Comparison of ENCODE assay signal across 11 cellular contexts in genomic region chr5:148910686-148911361, GRCh38.
DNase-seq lines count a peak whose midpoint lies in the region; ATAC-seq, FAIRE-seq and TF ChIP-seq lines count a peak whose summit lies in the region.
"Had no signal": no experiment of that assay in that cellular context is flagged by ENCODE, and none has a peak within 500 bp of the region (broad histone marks: within the 10 kb centered on the region; RNA-seq: fewer than 3 reads in every experiment).

No MANE protein-coding gene starts in this region.

- H3K9me3 ChIP-seq in liver (ENCODE audit: control insufficient read depth in 4 of 4, low read length in 3 of 4) (no peaks in the 10 kb centered on the region), HepG2 (ENCODE audit: low read length) (no peaks in the 10 kb centered on the region)
- H3K9me3 ChIP-seq: BLaER1 had no signal

- no peak overlapping the region for H3K4me2 ChIP-seq in HepG2 (ENCODE audit: low read depth, low read length)
- H3K4me2 ChIP-seq: BLaER1 had no signal

- no peaks in the 10 kb centered on the region for H3K9me3 Mint-ChIP-seq in activated CD4-positive, alpha-beta memory T cell treated with anti-CD3 and anti-CD28 coated beads for 36 hours
- no peaks in the 10 kb centered on the region for H3K9me3 Mint-ChIP-seq in activated CD8-positive, alpha-beta T cell treated with anti-CD3 and anti-CD28 coated beads for 36 hours

- no peak overlapping the region for H3K4me3 ChIP-seq in liver (ENCODE audit: low read depth in 1 of 3, low read length in 3 of 3)
- no peak overlapping the region for H3K4me3 ChIP-seq in HepG2 (replicated peaks in 1 of 3; ENCODE audit: insufficient read depth in 1 of 3, low read depth in 2 of 3, low read length in 3 of 3)
- H3K4me3 ChIP-seq: BLaER1 had no signal

- no peaks in the 10 kb centered on the region for H3K27me3 ChIP-seq in liver (ENCODE audit: control insufficient read depth in 4 of 4, insufficient read depth in 4 of 4, low read length in 3 of 4)
- no peaks in the 10 kb centered on the region for H3K27me3 ChIP-seq in HepG2 (ENCODE audit: control insufficient read depth in 1 of 2, insufficient read depth in 2 of 2, low read length in 2 of 2)
- H3K27me3 ChIP-seq: BLaER1 had no signal

- no peaks in the 10 kb centered on the region for H3K27me3 Mint-ChIP-seq in activated CD4-positive, alpha-beta memory T cell treated with anti-CD3 and anti-CD28 coated beads for 36 hours
- peaks cover 1% of the 10 kb centered on the region for H3K27me3 Mint-ChIP-seq in activated CD8-positive, alpha-beta T cell treated with anti-CD3 and anti-CD28 coated beads for 36 hours

- H2AFZ ChIP-seq in HepG2 (ENCODE audit: low read length), result no peak overlapping the region

- no peaks in the 10 kb centered on the region for H3K36me3 Mint-ChIP-seq in activated CD4-positive, alpha-beta memory T cell treated with anti-CD3 and anti-CD28 coated beads for 36 hours
- no peaks in the 10 kb centered on the region for H3K36me3 Mint-ChIP-seq in activated CD8-positive, alpha-beta T cell treated with anti-CD3 and anti-CD28 coated beads for 36 hours (ENCODE audit: low read depth)
- H3K36me3 Mint-ChIP-seq: activated naive CD8-positive, alpha-beta T cell had no signal

- intact Hi-C loops in HepG2 (cut with micrococcal nuclease; ENCODE audit: unreplicated experiment) (no loop called here), left cardiac atrium (cut with DNase I) (no loop called here)
- intact Hi-C loops in activated CD4-positive, alpha-beta memory T cell treated with anti-CD3 and anti-CD28 coated beads for 36 hours (cut with micrococcal nuclease), result no loop called here
- intact Hi-C loops in activated CD8-positive, alpha-beta T cell treated with anti-CD3 and anti-CD28 coated beads for 36 hours (cut with micrococcal nuclease), result no loop called here

- ATAC-seq in HepG2 (no peak), left cardiac atrium (peak in 1 of 2 donors; percentile 4), omental fat pad (ENCODE audit: low FRiP score) (no peak)
- ATAC-seq in activated CD8-positive, alpha-beta T cell treated with anti-CD3 and anti-CD28 coated beads for 36 hours, result no peak

- no peak for TF ChIP-seq POLR2A in HepG2 (IDR thresholded peaks at IDR 0.05; ENCODE audit: insufficient read depth in 1 of 2, low read depth in 2 of 2, low read length in 2 of 2)

- H3K79me2 ChIP-seq in HepG2 (ENCODE audit: insufficient read depth, low read length), result no peaks in the 10 kb centered on the region

- H3K36me3 ChIP-seq in liver (ENCODE audit: control insufficient read depth in 4 of 4, insufficient read depth in 3 of 4, low read depth in 1 of 4, low read length in 3 of 4) (no peaks in the 10 kb centered on the region), HepG2 (replicated peaks in 1 of 2; ENCODE audit: control insufficient read depth in 1 of 2, insufficient read depth in 2 of 2, low read length in 2 of 2) (no peaks in the 10 kb centered on the region)
- H3K36me3 ChIP-seq: BLaER1 had no signal

- in situ Hi-C loops in HepG2 (cut with HindIII; ENCODE audit: extremely low pct_ligation_motif_present, low pct_unique_long_range_greater_than_20kb), result no loop called here

- BruUV-seq in HepG2 (replicated peaks; lab: Mats Ljungman, UMichigan), result no TSS peak

- H3K27ac Mint-ChIP-seq in activated CD4-positive, alpha-beta memory T cell treated with anti-CD3 and anti-CD28 coated beads for 36 hours, result no peak overlapping the region
- no peak overlapping the region for H3K27ac Mint-ChIP-seq in activated CD8-positive, alpha-beta T cell treated with anti-CD3 and anti-CD28 coated beads for 36 hours
- H3K27ac Mint-ChIP-seq: activated naive CD8-positive, alpha-beta T cell had no signal

- H3K9ac ChIP-seq in liver (ENCODE audit: low read depth in 1 of 2, low read length in 2 of 2) (no peak overlapping the region), HepG2 (ENCODE audit: insufficient read depth, low read depth, low read length) (no peak overlapping the region)
- H3K9ac ChIP-seq: BLaER1 had no signal

- CTCF ChIA-PET in HepG2 (lab: Yijun Ruan, JAX; ENCODE audit: low intra/inter-chr PET ratio, low total read pairs), result no interaction called here
- CTCF ChIA-PET in activated CD4-positive, alpha-beta memory T cell treated with anti-CD3 and anti-CD28 coated beads for 36 hours (lab: Charles Lee), result no interaction called here
- CTCF ChIA-PET in activated CD8-positive, alpha-beta T cell treated with anti-CD3 and anti-CD28 coated beads for 36 hours (lab: Charles Lee), result no interaction called here

- WGBS in liver, result 83% methylated on average over 8 of the region's 8 CpGs
- 4% methylated on average over 7 of the region's 8 CpGs for WGBS in HepG2 (ENCODE audit: low lambda C conversion rate)

- no peak for TF ChIP-seq RAD21 in liver (IDR thresholded peaks at IDR 0.05)
- no peak for TF ChIP-seq RAD21 in HepG2 (CRISPR knock-in tag; IDR thresholded peaks at IDR 0.05)

- H3K4me1 ChIP-seq in liver (ENCODE audit: control insufficient read depth in 4 of 4, insufficient read depth in 4 of 4, low read length in 3 of 4), result peaks cover 0 to 2% (median 0%) of the 10 kb centered on the region in 4 donors
- H3K4me1 ChIP-seq in HepG2 (ENCODE audit: insufficient read depth, low read length), result no peaks in the 10 kb centered on the region

- peaks cover 12% of the 10 kb centered on the region for H3K4me1 Mint-ChIP-seq in activated CD4-positive, alpha-beta memory T cell treated with anti-CD3 and anti-CD28 coated beads for 36 hours (ENCODE audit: low read depth)
- H3K4me1 Mint-ChIP-seq in activated CD8-positive, alpha-beta T cell treated with anti-CD3 and anti-CD28 coated beads for 36 hours (ENCODE audit: low read depth), result peaks cover 13% of the 10 kb centered on the region

- POLR2A ChIA-PET in HepG2 (lab: Yijun Ruan, JAX), result no interaction called here
- POLR2A ChIA-PET in activated CD4-positive, alpha-beta memory T cell treated with anti-CD3 and anti-CD28 coated beads for 36 hours (lab: Charles Lee), result no interaction called here
- POLR2A ChIA-PET in activated CD8-positive, alpha-beta T cell treated with anti-CD3 and anti-CD28 coated beads for 36 hours (lab: Charles Lee), result no interaction called here

- DNase-seq in HepG2 (ENCODE audit: low spot score) (no peak), left cardiac atrium (peak; percentile 31), urothelium cell line (ENCODE audit: low spot score) (peak; percentile 85), Kasumi-1 (lab: John Stamatoyannopoulos, UW) (no peak), omental fat pad (ENCODE audit: low spot score) (no peak)
- peak; percentile 10 for DNase-seq in activated CD4-positive, alpha-beta memory T cell treated with anti-CD3 and anti-CD28 coated beads for 36 hours
- no peak for DNase-seq in activated CD8-positive, alpha-beta T cell treated with anti-CD3 and anti-CD28 coated beads for 36 hours
- DNase-seq: SHP77 had no signal

- H3K27ac ChIP-seq in liver (ENCODE audit: low read depth in 1 of 2, low read length in 2 of 2), result no peak overlapping the region
- no peak overlapping the region for H3K27ac ChIP-seq in HepG2 (ENCODE audit: extremely low read length, insufficient read depth, low read length)
- H3K27ac ChIP-seq: BLaER1 had no signal

- TF ChIP-seq EP300 in HepG2 (IDR thresholded peaks at IDR 0.05; ENCODE audit: low read depth in 2 of 2, low read length in 2 of 2), result no peak
- TF ChIP-seq EP300 in HepG2 (CRISPR knock-in tag; IDR thresholded peaks at IDR 0.05; ENCODE audit: borderline replicate concordance), result no peak

- no peak for FAIRE-seq in HepG2 (lab: Jason Lieb, UNC)
- peak; percentile 90 for FAIRE-seq in urothelium cell line (lab: Jason Lieb, UNC)

- no peaks in the 10 kb centered on the region for H4K20me1 ChIP-seq in HepG2 (ENCODE audit: insufficient read depth, low read length)
- H4K20me1 ChIP-seq: BLaER1 had no signal

- H3K4me3 Mint-ChIP-seq in activated CD4-positive, alpha-beta memory T cell treated with anti-CD3 and anti-CD28 coated beads for 36 hours, result no peak overlapping the region
- H3K4me3 Mint-ChIP-seq in activated CD8-positive, alpha-beta T cell treated with anti-CD3 and anti-CD28 coated beads for 36 hours, result no peak overlapping the region
- H3K4me3 Mint-ChIP-seq: activated naive CD8-positive, alpha-beta T cell had no signal

- TF ChIP-seq CTCF in liver (IDR thresholded peaks at IDR 0.05; ENCODE audit: low read depth, low read length, missing input control) (no peak), HepG2 (CRISPR knock-in tag; IDR thresholded peaks at IDR 0.05) (no peak), omental fat pad (IDR thresholded peaks at IDR 0.05) (no peak)
- no peak for TF ChIP-seq CTCF in activated CD8-positive, alpha-beta T cell treated with anti-CD3 and anti-CD28 coated beads for 36 hours (IDR thresholded peaks at IDR 0.05)

TF ChIP-seq in liver, 16 proteins besides CTCF, POLR2A, EP300 and RAD21:
- TF ChIP-seq JUND (IDR thresholded peaks at IDR 0.05) (no peak), MAX (IDR thresholded peaks at IDR 0.05) (no peak), NR2F2 (IDR thresholded peaks at IDR 0.05) (peak; percentile 19)

TF ChIP-seq in HepG2, 621 proteins besides CTCF, POLR2A, EP300 and RAD21 (continues in another document):
- TF ChIP-seq STAG1 (CRISPR knock-in tag; IDR thresholded peaks at IDR 0.05) (no peak), HOXA9 (CRISPR knock-in tag; IDR thresholded peaks at IDR 0.05; ENCODE audit: borderline replicate concordance) (no peak), ZNF382 (CRISPR knock-in tag; IDR thresholded peaks at IDR 0.05; ENCODE audit: borderline replicate concordance) (no peak), ZSCAN9 (CRISPR knock-in tag; IDR thresholded peaks at IDR 0.05; ENCODE audit: borderline replicate concordance) (no peak), ZEB1 (IDR thresholded peaks at IDR 0.05; ENCODE audit: insufficient replicate concordance, low read depth) (no peak), KAT2B (IDR thresholded peaks at IDR 0.05; ENCODE audit: borderline replicate concordance, low read depth, low read length) (no peak), ZNF326 (CRISPR knock-in tag; IDR thresholded peaks at IDR 0.05; ENCODE audit: borderline replicate concordance) (no peak), KDM5A (IDR thresholded peaks at IDR 0.05; ENCODE audit: borderline replicate concordance, low read length) (no peak), REXO4 (CRISPR knock-in tag; IDR thresholded peaks at IDR 0.05; ENCODE audit: borderline replicate concordance) (no peak), ZNF790 (CRISPR knock-in tag; IDR thresholded peaks at IDR 0.05; ENCODE audit: borderline replicate concordance) (no peak), ZNF362 (CRISPR knock-in tag; IDR thresholded peaks at IDR 0.05; ENCODE audit: borderline replicate concordance) (no peak), MAFK (conservative IDR thresholded peaks at IDR 0.05 in 1 of 2, IDR thresholded peaks at IDR 0.05 in 1 of 2; ENCODE audit: low read length in 2 of 2) (no peak)

Comparison
In these comparisons a context has a peak if more than half of its experiments do, and no peak if none do; other contexts are left out.
1. DNase-seq: peak in activated CD4-positive, alpha-beta memory T cell treated with anti-CD3 and anti-CD28 coated beads for 36 hours (single experiment), left cardiac atrium (single experiment) and urothelium cell line (single experiment); none in HepG2 (single experiment), Kasumi-1 (0 of 2), activated CD8-positive, alpha-beta T cell treated with anti-CD3 and anti-CD28 coated beads for 36 hours (single experiment) and omental fat pad (single experiment).